23 cellular contexts compared by ENCODE assay signal in the genomic region with DNA sequence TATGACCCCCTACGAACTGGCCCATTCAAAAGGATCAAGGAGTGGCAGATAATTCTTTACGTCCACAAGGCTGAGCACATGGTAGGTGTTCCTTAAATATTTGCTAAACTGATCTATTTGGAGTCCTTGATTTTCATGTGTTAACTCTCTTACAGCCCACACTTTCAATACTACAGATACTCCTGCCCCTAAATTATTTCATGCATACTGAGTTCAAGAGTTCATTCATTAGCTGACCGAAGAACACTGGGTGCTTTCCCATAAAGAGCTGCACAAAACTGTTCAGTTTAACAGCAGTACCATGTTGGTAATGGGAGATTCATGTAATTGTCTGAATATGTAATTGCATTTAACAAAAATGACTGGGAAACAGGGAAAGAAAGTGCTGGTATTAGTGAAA.
"Had no signal": no experiment of that assay in that cellular context is flagged by ENCODE, and none has a peak within 500 bp of the region (broad histone marks: within the 10 kb centered on the region; RNA-seq: fewer than 3 reads in every experiment).

No MANE protein-coding gene starts in this region.

- H3K27me3 ChIP-seq: esophagus squamous epithelium, gastroesophageal sphincter, left lung, spleen, testis, tibial nerve had no signal

- H3K27ac ChIP-seq: esophagus squamous epithelium, gastroesophageal sphincter, lower lobe of right lung, parathyroid adenoma, prostate gland, testis, tibial nerve had no signal

- ATAC-seq: effector memory CD8-positive, alpha-beta T cell; gastroesophageal sphincter; left lung; lower lobe of right lung; sciatic nerve; stimulated activated naive B cell treated with anti-CD40 and anti-IgM and Interleukin-4, amounts not matched to agents 10 μg/mL and 1 μg/mL and 100 μg/mL, for 72 hours; stimulated activated naive CD8-positive, alpha-beta T cell treated with anti-CD3 and anti-CD28 coated beads, Interleukin-15, amount 100 ng/mL, for 72 hours had no signal

- H3K4me1 Mint-ChIP-seq: mesothelial cell of epicardium had no signal

- H3K27me3 Mint-ChIP-seq: effector memory CD8-positive, alpha-beta T cell; memory B cell; stimulated activated naive B cell treated with anti-CD40 and anti-IgM and Interleukin-4, amounts not matched to agents 10 μg/mL and 1 μg/mL and 100 μg/mL, for 72 hours; stimulated activated naive CD8-positive, alpha-beta T cell treated with anti-CD3 and anti-CD28 coated beads, Interleukin-15, amount 100 ng/mL, for 72 hours had no signal

- H3K36me3 ChIP-seq: esophagus squamous epithelium, gastroesophageal sphincter, left lung, lower lobe of right lung, prostate gland, spleen, tibial nerve had no signal

- H3K9me3 ChIP-seq: esophagus squamous epithelium, gastroesophageal sphincter, left lung, lower lobe of right lung, prostate gland, spleen, testis, tibial nerve had no signal

- H3K9ac ChIP-seq: parathyroid adenoma had no signal

- DNase-seq: effector memory CD8-positive, alpha-beta T cell; esophagus squamous epithelium; foreskin fibroblast; glutamatergic neuron; left lung; lower lobe of right lung; spleen; stimulated activated CD4-positive, alpha-beta T cell treated with anti-CD3 and anti-CD28 coated beads, Interleukin-15, amount 100 ng/mL, for 24 hours; stimulated activated CD4-positive, alpha-beta T cell treated with anti-CD3 and anti-CD28 coated beads, Interleukin-1b, Interleukin-23, amount 100 ng/mL, for 48 hours; stimulated activated CD4-positive, alpha-beta T cell treated with anti-CD3 and anti-CD28 coated beads, Interleukin-4, amount 100 ng/mL, for 24 hours; stimulated activated naive B cell treated with anti-CD40 and anti-IgM and Interleukin-4, amounts not matched to agents 10 μg/mL and 1 μg/mL and 100 μg/mL, for 72 hours; stimulated activated naive CD8-positive, alpha-beta T cell treated with anti-CD3 and anti-CD28 coated beads, Interleukin-15, amount 100 ng/mL, for 72 hours; testis had no signal

- H3K79me2 ChIP-seq: parathyroid adenoma had no signal

- H2AFZ ChIP-seq: parathyroid adenoma had no signal

- H3K27ac Mint-ChIP-seq: mesothelial cell of epicardium; nephron; stimulated activated naive B cell treated with anti-CD40 and anti-IgM and Interleukin-4, amounts not matched to agents 10 μg/mL and 1 μg/mL and 100 μg/mL, for 72 hours; stimulated activated naive CD8-positive, alpha-beta T cell treated with anti-CD3 and anti-CD28 coated beads, Interleukin-15, amount 100 ng/mL, for 72 hours had no signal

- H3K4me3 ChIP-seq: esophagus squamous epithelium, gastroesophageal sphincter, left lung, lower lobe of right lung, prostate gland, spleen, testis, tibial nerve had no signal

- FAIRE-seq: keratinocyte had no signal

- H3K36me3 Mint-ChIP-seq: immature natural killer cell, mesothelial cell of epicardium had no signal

- H3K4me1 ChIP-seq: gastroesophageal sphincter, prostate gland had no signal

- H3K4me3 Mint-ChIP-seq: memory B cell; mesothelial cell of epicardium; nephron; stimulated activated naive B cell treated with anti-CD40 and anti-IgM and Interleukin-4, amounts not matched to agents 10 μg/mL and 1 μg/mL and 100 μg/mL, for 72 hours; stimulated activated naive CD8-positive, alpha-beta T cell treated with anti-CD3 and anti-CD28 coated beads, Interleukin-15, amount 100 ng/mL, for 72 hours had no signal
